In the genomic region with DNA sequence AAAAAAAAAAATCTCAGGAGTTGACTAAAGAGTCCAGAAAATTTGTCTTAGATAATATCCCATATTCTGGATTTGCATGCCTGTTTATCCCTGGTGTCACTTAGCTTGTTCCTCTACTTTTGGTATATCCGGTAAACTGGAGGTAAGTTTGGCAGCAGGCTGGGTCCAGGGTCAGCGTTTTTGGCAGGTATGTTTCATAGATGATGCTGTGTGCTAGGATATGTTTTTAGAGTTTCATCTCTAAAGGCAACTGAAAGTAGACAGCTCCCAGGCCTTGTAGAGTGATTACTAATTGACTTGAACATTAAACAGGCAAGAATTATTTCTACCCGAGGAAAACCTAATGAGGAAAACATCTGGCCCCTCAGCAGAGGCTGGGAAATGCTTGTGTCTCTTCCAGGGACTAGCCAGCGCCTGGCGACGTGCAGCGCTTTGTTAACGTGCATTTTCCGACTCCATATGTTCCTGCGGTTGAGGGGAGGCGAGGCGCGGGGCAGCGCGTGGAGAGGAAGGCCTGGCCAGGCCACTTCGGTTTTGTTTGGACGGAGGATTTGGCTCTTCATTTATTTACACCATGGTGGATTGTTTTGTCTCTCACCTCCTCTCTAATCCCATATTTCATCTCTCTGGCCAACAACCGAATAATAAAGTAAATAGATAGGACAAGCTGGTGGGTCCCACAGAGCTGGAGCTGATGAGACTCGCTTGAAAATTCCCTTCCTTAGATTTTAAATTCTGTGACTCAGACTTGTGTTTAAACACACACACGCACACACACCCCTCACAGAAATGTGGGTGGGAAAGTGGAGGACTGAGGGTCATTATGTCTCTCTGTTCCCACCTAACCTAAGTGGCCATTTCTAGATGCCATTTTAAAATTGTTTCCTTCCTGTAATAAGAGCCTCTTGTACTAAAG, we compare ENCODE assay signal across 16 cellular contexts.
DNase-seq lines count a peak whose midpoint lies in the region; ATAC-seq and TF ChIP-seq lines count a peak whose summit lies in the region.
"Had no signal": no experiment of that assay in that cellular context is flagged by ENCODE, and none has a peak within 500 bp of the region (broad histone marks: within the 10 kb centered on the region; RNA-seq: fewer than 3 reads in every experiment).

No MANE protein-coding gene starts in this region.

- H3K27ac ChIP-seq in heart right ventricle: peak overlapping the region in 8 of 10 donors; percentile 18 to 79 (median 60)

- intact Hi-C loops in heart right ventricle (cut with DNase I): no loop called here

- ATAC-seq in heart right ventricle: peak in 6 of 8 donors; percentile 55 to 79 (median 64)
- ATAC-seq in activated naive CD8-positive, alpha-beta T cell treated with anti-CD3 and anti-CD28 coated beads, Interleukin-2, amount 50 U/mL, for 24 hours: no peak
- ATAC-seq: activated T-cell treated with anti-CD3 and anti-CD28 coated beads, Interleukin-2, amount 50 U/mL, for 4 hours; right cardiac atrium; stimulated activated memory B cell treated with anti-CD40 and anti-IgM and Interleukin-4, amounts not matched to agents 10 μg/mL and 1 μg/mL and 100 μg/mL, for 72 hours had no signal

- no peak overlapping the region for H3K27ac Mint-ChIP-seq in activated naive CD8-positive, alpha-beta T cell treated with anti-CD3 and anti-CD28 coated beads, Interleukin-2, amount 50 U/mL, for 24 hours
- H3K27ac Mint-ChIP-seq in glutamatergic neuron (ENCODE audit: unreplicated experiment): no peak overlapping the region
- H3K27ac Mint-ChIP-seq: dendritic cell treated with granulocyte-macrophage colony-stimulating factor and Interleukin-4, amounts not matched to agents 40 ng/mL and 50 ng/mL, for 4 days; stimulated activated memory B cell treated with anti-CD40 and anti-IgM and Interleukin-4, amounts not matched to agents 10 μg/mL and 1 μg/mL and 100 μg/mL, for 72 hours; T-helper 1 cell treated with Interleukin-12 subunit alpha and Interleukin-12 subunit beta and Interleukin-4 antibody, amounts not matched to agents 30 μg/mL and 1 μg/mL, for 36 hours had no signal

- no peaks in the 10 kb centered on the region for H3K9me3 ChIP-seq in heart right ventricle
- H3K9me3 ChIP-seq: adrenal gland had no signal

- H3K4me1 ChIP-seq in heart right ventricle: peaks cover 0 to 22% (median 15%) of the 10 kb centered on the region in 9 donors
- H3K4me1 ChIP-seq: adrenal gland had no signal

- H3K4me1 Mint-ChIP-seq in activated naive CD8-positive, alpha-beta T cell treated with anti-CD3 and anti-CD28 coated beads, Interleukin-2, amount 50 U/mL, for 24 hours: no peaks in the 10 kb centered on the region
- H3K4me1 Mint-ChIP-seq in glutamatergic neuron (ENCODE audit: low read depth, unreplicated experiment): peaks cover 6% of the 10 kb centered on the region
- H3K4me1 Mint-ChIP-seq: stimulated activated memory B cell treated with anti-CD40 and anti-IgM and Interleukin-4, amounts not matched to agents 10 μg/mL and 1 μg/mL and 100 μg/mL, for 72 hours had no signal

- no peaks in the 10 kb centered on the region for H3K9me3 Mint-ChIP-seq in activated naive CD8-positive, alpha-beta T cell treated with anti-CD3 and anti-CD28 coated beads, Interleukin-2, amount 50 U/mL, for 24 hours
- peaks cover 4% of the 10 kb centered on the region for H3K9me3 Mint-ChIP-seq in glutamatergic neuron (ENCODE audit: unreplicated experiment)
- H3K9me3 Mint-ChIP-seq: activated T-cell treated with anti-CD3 and anti-CD28 coated beads, Interleukin-2, amount 50 U/mL, for 4 hours; dendritic cell treated with granulocyte-macrophage colony-stimulating factor and Interleukin-4, amounts not matched to agents 40 ng/mL and 50 ng/mL, for 4 days; stimulated activated memory B cell treated with anti-CD40 and anti-IgM and Interleukin-4, amounts not matched to agents 10 μg/mL and 1 μg/mL and 100 μg/mL, for 72 hours; T-helper 1 cell treated with Interleukin-12 subunit alpha and Interleukin-12 subunit beta and Interleukin-4 antibody, amounts not matched to agents 30 μg/mL and 1 μg/mL, for 36 hours had no signal

- H3K36me3 ChIP-seq in heart right ventricle: no peaks in the 10 kb centered on the region
- H3K36me3 ChIP-seq: adrenal gland had no signal

- H3K27me3 Mint-ChIP-seq in activated naive CD8-positive, alpha-beta T cell treated with anti-CD3 and anti-CD28 coated beads, Interleukin-2, amount 50 U/mL, for 24 hours: peaks cover 3% of the 10 kb centered on the region
- peaks cover 1% of the 10 kb centered on the region for H3K27me3 Mint-ChIP-seq in glutamatergic neuron (ENCODE audit: unreplicated experiment)
- H3K27me3 Mint-ChIP-seq: stimulated activated memory B cell treated with anti-CD40 and anti-IgM and Interleukin-4, amounts not matched to agents 10 μg/mL and 1 μg/mL and 100 μg/mL, for 72 hours had no signal

- peaks cover 0 to 15% (median 0%) of the 10 kb centered on the region in 7 donors for H3K27me3 ChIP-seq in heart right ventricle
- H3K27me3 ChIP-seq: adrenal gland had no signal

- DNase-seq in GM03348 (ENCODE audit: low spot score): peak; percentile 60
- DNase-seq in SW480 (ENCODE audit: low spot score): peak; percentile 51
- peak in 1 of 2 donors; percentile 30 for DNase-seq in heart right ventricle
- DNase-seq in retina: peak; percentile 40
- DNase-seq in activated naive CD8-positive, alpha-beta T cell treated with anti-CD3 and anti-CD28 coated beads, Interleukin-2, amount 50 U/mL, for 24 hours: no peak
- no peak for DNase-seq in amniotic stem cell (lab: John Stamatoyannopoulos, UW)
- no peak for DNase-seq in glutamatergic neuron
- no peak for DNase-seq in DMS114 treated with DMSO at 0.1 percent for 48 hours (lab: John Stamatoyannopoulos, UW; ENCODE audit: unreplicated experiment)
- DNase-seq: activated T-cell treated with anti-CD3 and anti-CD28 coated beads, Interleukin-2, amount 50 U/mL, for 4 hours; MV-4-11; NCI-H2171 treated with DMSO at 0.1 percent for 48 hours had no signal

- 45 to 53% methylated on average over 20 of the region's 20 CpGs for WGBS in heart right ventricle, 2 donors

- H3K4me3 ChIP-seq in heart right ventricle: no peak overlapping the region
- H3K4me3 ChIP-seq: adrenal gland had no signal

- no peak overlapping the region for H3K4me3 Mint-ChIP-seq in activated naive CD8-positive, alpha-beta T cell treated with anti-CD3 and anti-CD28 coated beads, Interleukin-2, amount 50 U/mL, for 24 hours
- no peak overlapping the region for H3K4me3 Mint-ChIP-seq in glutamatergic neuron (ENCODE audit: unreplicated experiment)
- H3K4me3 Mint-ChIP-seq: activated T-cell treated with anti-CD3 and anti-CD28 coated beads, Interleukin-2, amount 50 U/mL, for 4 hours; dendritic cell treated with granulocyte-macrophage colony-stimulating factor and Interleukin-4, amounts not matched to agents 40 ng/mL and 50 ng/mL, for 4 days; stimulated activated memory B cell treated with anti-CD40 and anti-IgM and Interleukin-4, amounts not matched to agents 10 μg/mL and 1 μg/mL and 100 μg/mL, for 72 hours; T-helper 1 cell treated with Interleukin-12 subunit alpha and Interleukin-12 subunit beta and Interleukin-4 antibody, amounts not matched to agents 30 μg/mL and 1 μg/mL, for 36 hours had no signal

- TF ChIP-seq CTCF in heart right ventricle (IDR thresholded peaks at IDR 0.05) (no peak), glutamatergic neuron (IDR thresholded peaks at IDR 0.05; ENCODE audit: partially characterized antibody, unreplicated experiment) (no peak)

- H3K36me3 Mint-ChIP-seq in activated naive CD8-positive, alpha-beta T cell treated with anti-CD3 and anti-CD28 coated beads, Interleukin-2, amount 50 U/mL, for 24 hours (ENCODE audit: low read depth): no peaks in the 10 kb centered on the region
- no peaks in the 10 kb centered on the region for H3K36me3 Mint-ChIP-seq in glutamatergic neuron (ENCODE audit: unreplicated experiment)
- H3K36me3 Mint-ChIP-seq: stimulated activated memory B cell treated with anti-CD40 and anti-IgM and Interleukin-4, amounts not matched to agents 10 μg/mL and 1 μg/mL and 100 μg/mL, for 72 hours had no signal

Comparison
In these comparisons a context has a peak if more than half of its experiments do, and no peak if none do; other contexts are left out.
1. DNase-seq: peak in GM03348 (single experiment), SW480 (single experiment) and retina (single experiment); none in activated naive CD8-positive, alpha-beta T cell treated with anti-CD3 and anti-CD28 coated beads, Interleukin-2, amount 50 U/mL, for 24 hours (single experiment), amniotic stem cell (single experiment), glutamatergic neuron (single experiment) and DMS114 treated with DMSO at 0.1 percent for 48 hours (single experiment).